8 cellular contexts compared by ENCODE assay signal in genomic region chr16:6427621-6428020, GRCh38.
"Had no signal": no experiment of that assay in that cellular context is flagged by ENCODE, and none has a peak within 500 bp of the region (broad histone marks: within the 10 kb centered on the region; RNA-seq: fewer than 3 reads in every experiment).

No MANE protein-coding gene starts in this region.

- H3K27ac ChIP-seq: GM23248, KMS-11 had no signal

- H3K4me2 ChIP-seq: KMS-11 had no signal

- H3K27ac Mint-ChIP-seq: H9 had no signal

- H3K4me3 Mint-ChIP-seq: H9 had no signal

- H3K4me3 ChIP-seq: GM23248 had no signal

- H3K9me3 Mint-ChIP-seq: H9 had no signal

- FAIRE-seq: H54, HTR-8/SVneo had no signal

- H3K9ac ChIP-seq: GM23248, KMS-11 had no signal

- DNase-seq: GM23248, GOT3, H9, HCEC 1CT, KBM-7 had no signal

- H2AFZ ChIP-seq: GM23248 had no signal
